In the genomic region with DNA sequence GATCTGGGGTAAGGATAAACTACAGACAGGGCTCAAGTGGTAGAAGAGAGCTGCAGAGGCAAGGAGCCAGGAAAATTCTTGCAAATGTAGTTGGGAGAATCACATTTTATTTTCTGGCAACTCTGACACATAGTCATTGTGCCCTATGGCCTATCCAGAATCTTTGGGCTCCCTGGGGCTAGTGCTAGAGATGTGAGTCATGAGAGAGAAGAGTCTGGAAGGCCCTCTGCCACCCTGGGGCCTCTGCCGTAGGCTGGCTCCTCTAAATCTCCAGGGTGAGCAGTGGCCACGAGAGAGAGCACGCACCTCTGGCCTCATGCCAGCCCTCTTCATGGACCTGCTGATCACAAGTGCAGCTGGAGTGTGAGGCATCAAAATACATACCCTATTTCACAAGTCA, we compare ENCODE assay signal across 1 cellular context.
A peak's percentile ranks its signal among the peaks of the same experiment; 100 is the strongest.
TF ChIP-seq lines count a peak whose summit lies in the region.

No MANE protein-coding gene starts in this region.

TF ChIP-seq in K562, 482 proteins besides CTCF, POLR2A, EP300 and RAD21:
- TF ChIP-seq, protein P1, sequence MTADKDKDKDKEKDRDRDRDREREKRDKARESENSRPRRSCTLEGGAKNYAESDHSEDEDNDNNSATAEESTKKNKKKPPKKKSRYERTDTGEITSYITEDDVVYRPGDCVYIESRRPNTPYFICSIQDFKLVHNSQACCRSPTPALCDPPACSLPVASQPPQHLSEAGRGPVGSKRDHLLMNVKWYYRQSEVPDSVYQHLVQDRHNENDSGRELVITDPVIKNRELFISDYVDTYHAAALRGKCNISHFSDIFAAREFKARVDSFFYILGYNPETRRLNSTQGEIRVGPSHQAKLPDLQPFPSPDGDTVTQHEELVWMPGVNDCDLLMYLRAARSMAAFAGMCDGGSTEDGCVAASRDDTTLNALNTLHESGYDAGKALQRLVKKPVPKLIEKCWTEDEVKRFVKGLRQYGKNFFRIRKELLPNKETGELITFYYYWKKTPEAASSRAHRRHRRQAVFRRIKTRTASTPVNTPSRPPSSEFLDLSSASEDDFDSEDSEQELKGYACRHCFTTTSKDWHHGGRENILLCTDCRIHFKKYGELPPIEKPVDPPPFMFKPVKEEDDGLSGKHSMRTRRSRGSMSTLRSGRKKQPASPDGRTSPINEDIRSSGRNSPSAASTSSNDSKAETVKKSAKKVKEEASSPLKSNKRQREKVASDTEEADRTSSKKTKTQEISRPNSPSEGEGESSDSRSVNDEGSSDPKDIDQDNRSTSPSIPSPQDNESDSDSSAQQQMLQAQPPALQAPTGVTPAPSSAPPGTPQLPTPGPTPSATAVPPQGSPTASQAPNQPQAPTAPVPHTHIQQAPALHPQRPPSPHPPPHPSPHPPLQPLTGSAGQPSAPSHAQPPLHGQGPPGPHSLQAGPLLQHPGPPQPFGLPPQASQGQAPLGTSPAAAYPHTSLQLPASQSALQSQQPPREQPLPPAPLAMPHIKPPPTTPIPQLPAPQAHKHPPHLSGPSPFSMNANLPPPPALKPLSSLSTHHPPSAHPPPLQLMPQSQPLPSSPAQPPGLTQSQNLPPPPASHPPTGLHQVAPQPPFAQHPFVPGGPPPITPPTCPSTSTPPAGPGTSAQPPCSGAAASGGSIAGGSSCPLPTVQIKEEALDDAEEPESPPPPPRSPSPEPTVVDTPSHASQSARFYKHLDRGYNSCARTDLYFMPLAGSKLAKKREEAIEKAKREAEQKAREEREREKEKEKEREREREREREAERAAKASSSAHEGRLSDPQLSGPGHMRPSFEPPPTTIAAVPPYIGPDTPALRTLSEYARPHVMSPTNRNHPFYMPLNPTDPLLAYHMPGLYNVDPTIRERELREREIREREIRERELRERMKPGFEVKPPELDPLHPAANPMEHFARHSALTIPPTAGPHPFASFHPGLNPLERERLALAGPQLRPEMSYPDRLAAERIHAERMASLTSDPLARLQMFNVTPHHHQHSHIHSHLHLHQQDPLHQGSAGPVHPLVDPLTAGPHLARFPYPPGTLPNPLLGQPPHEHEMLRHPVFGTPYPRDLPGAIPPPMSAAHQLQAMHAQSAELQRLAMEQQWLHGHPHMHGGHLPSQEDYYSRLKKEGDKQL (CRISPR knock-in tag; IDR thresholded peaks at IDR 0.05; ENCODE audit: borderline replicate concordance): no peak
- TF ChIP-seq ZNF57 (CRISPR knock-in tag; IDR thresholded peaks at IDR 0.05) (no peak), CTBP1 (IDR thresholded peaks at IDR 0.05; ENCODE audit: borderline replicate concordance) (no peak), NFIC (IDR thresholded peaks at IDR 0.05) (peak; percentile 80)
- TF ChIP-seq, protein P2, sequence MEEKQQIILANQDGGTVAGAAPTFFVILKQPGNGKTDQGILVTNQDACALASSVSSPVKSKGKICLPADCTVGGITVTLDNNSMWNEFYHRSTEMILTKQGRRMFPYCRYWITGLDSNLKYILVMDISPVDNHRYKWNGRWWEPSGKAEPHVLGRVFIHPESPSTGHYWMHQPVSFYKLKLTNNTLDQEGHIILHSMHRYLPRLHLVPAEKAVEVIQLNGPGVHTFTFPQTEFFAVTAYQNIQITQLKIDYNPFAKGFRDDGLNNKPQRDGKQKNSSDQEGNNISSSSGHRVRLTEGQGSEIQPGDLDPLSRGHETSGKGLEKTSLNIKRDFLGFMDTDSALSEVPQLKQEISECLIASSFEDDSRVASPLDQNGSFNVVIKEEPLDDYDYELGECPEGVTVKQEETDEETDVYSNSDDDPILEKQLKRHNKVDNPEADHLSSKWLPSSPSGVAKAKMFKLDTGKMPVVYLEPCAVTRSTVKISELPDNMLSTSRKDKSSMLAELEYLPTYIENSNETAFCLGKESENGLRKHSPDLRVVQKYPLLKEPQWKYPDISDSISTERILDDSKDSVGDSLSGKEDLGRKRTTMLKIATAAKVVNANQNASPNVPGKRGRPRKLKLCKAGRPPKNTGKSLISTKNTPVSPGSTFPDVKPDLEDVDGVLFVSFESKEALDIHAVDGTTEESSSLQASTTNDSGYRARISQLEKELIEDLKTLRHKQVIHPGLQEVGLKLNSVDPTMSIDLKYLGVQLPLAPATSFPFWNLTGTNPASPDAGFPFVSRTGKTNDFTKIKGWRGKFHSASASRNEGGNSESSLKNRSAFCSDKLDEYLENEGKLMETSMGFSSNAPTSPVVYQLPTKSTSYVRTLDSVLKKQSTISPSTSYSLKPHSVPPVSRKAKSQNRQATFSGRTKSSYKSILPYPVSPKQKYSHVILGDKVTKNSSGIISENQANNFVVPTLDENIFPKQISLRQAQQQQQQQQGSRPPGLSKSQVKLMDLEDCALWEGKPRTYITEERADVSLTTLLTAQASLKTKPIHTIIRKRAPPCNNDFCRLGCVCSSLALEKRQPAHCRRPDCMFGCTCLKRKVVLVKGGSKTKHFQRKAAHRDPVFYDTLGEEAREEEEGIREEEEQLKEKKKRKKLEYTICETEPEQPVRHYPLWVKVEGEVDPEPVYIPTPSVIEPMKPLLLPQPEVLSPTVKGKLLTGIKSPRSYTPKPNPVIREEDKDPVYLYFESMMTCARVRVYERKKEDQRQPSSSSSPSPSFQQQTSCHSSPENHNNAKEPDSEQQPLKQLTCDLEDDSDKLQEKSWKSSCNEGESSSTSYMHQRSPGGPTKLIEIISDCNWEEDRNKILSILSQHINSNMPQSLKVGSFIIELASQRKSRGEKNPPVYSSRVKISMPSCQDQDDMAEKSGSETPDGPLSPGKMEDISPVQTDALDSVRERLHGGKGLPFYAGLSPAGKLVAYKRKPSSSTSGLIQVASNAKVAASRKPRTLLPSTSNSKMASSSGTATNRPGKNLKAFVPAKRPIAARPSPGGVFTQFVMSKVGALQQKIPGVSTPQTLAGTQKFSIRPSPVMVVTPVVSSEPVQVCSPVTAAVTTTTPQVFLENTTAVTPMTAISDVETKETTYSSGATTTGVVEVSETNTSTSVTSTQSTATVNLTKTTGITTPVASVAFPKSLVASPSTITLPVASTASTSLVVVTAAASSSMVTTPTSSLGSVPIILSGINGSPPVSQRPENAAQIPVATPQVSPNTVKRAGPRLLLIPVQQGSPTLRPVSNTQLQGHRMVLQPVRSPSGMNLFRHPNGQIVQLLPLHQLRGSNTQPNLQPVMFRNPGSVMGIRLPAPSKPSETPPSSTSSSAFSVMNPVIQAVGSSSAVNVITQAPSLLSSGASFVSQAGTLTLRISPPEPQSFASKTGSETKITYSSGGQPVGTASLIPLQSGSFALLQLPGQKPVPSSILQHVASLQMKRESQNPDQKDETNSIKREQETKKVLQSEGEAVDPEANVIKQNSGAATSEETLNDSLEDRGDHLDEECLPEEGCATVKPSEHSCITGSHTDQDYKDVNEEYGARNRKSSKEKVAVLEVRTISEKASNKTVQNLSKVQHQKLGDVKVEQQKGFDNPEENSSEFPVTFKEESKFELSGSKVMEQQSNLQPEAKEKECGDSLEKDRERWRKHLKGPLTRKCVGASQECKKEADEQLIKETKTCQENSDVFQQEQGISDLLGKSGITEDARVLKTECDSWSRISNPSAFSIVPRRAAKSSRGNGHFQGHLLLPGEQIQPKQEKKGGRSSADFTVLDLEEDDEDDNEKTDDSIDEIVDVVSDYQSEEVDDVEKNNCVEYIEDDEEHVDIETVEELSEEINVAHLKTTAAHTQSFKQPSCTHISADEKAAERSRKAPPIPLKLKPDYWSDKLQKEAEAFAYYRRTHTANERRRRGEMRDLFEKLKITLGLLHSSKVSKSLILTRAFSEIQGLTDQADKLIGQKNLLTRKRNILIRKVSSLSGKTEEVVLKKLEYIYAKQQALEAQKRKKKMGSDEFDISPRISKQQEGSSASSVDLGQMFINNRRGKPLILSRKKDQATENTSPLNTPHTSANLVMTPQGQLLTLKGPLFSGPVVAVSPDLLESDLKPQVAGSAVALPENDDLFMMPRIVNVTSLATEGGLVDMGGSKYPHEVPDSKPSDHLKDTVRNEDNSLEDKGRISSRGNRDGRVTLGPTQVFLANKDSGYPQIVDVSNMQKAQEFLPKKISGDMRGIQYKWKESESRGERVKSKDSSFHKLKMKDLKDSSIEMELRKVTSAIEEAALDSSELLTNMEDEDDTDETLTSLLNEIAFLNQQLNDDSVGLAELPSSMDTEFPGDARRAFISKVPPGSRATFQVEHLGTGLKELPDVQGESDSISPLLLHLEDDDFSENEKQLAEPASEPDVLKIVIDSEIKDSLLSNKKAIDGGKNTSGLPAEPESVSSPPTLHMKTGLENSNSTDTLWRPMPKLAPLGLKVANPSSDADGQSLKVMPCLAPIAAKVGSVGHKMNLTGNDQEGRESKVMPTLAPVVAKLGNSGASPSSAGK (IDR thresholded peaks at IDR 0.05): 0 out of 2 replicates have a peak, but pooled peaks have one; percentile 12
- TF ChIP-seq, protein P3, sequence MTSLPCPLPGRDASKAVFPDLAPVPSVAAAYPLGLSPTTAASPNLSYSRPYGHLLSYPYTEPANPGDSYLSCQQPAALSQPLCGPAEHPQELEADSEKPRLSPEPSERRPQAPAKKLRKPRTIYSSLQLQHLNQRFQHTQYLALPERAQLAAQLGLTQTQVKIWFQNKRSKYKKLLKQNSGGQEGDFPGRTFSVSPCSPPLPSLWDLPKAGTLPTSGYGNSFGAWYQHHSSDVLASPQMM (CRISPR knock-in tag; IDR thresholded peaks at IDR 0.05): no peak
